ENCODE assay signal across 18 cellular contexts in genomic region chr7:25886387-25887240, GRCh38.
DNase-seq lines count a peak whose midpoint lies in the region; ATAC-seq, FAIRE-seq and TF ChIP-seq lines count a peak whose summit lies in the region.
"Had no signal": no experiment of that assay in that cellular context is flagged by ENCODE, and none has a peak within 500 bp of the region (broad histone marks: within the 10 kb centered on the region; RNA-seq: fewer than 3 reads in every experiment).

No MANE protein-coding gene starts in this region.

- TF ChIP-seq CTCF in BE2C (IDR thresholded peaks at IDR 0.05; ENCODE audit: low read depth, low read length) = no peak
- TF ChIP-seq CTCF in mammary epithelial cell (conservative IDR thresholded peaks at IDR 0.05 in 1 of 2, IDR thresholded peaks at IDR 0.05 in 1 of 2; ENCODE audit: extremely low read depth in 1 of 2, insufficient read depth in 1 of 2, low read depth in 1 of 2, low read length in 2 of 2) = no peak
- TF ChIP-seq CTCF in RWPE1 (conservative IDR thresholded peaks at IDR 0.05; ENCODE audit: low read depth) = no peak

- WGBS in mammary epithelial cell (ENCODE audit: low coverage, missing lambda C conversion rate) = 87% methylated on average over 5 of the region's 6 CpGs

- H3K79me2 ChIP-seq in mammary epithelial cell (ENCODE audit: insufficient read depth, low read length) = no peaks in the 10 kb centered on the region

- H3K4me1 ChIP-seq in BE2C = peaks cover 3% of the 10 kb centered on the region; the same call in 1 of the 2 replicates
- no peaks in the 10 kb centered on the region for H3K4me1 ChIP-seq in mammary epithelial cell (ENCODE audit: insufficient read depth, low read length)
- H3K4me1 ChIP-seq: left lung had no signal

- DNase-seq in BE2C = peak; percentile 53
- peak; percentile 49 for DNase-seq in NCI-H524 treated with DMSO at 0.1 percent for 48 hours (lab: John Stamatoyannopoulos, UW)
- peak; percentile 60 for DNase-seq in left kidney (ENCODE audit: low read depth, low spot score)
- no peak for DNase-seq in mammary epithelial cell
- DNase-seq in RWPE1 (ENCODE audit: low spot score) = no peak
- DNase-seq: activated gamma-delta T cell, Calu3, foreskin fibroblast, KBM-7, NCI-H1048, NCI-H345, posterior cingulate gyrus, T-helper 9 cell had no signal

- POLR2A ChIA-PET in RWPE1 (lab: Yijun Ruan, JAX; ENCODE audit: low non-redundant PET) = no interaction called here

- H3K9ac ChIP-seq in mammary epithelial cell (ENCODE audit: insufficient read depth, low read length) = no peak overlapping the region

- no peak overlapping the region for H3K4me3 ChIP-seq in BE2C (ENCODE audit: low read depth, low read length)
- H3K4me3 ChIP-seq in mammary epithelial cell (replicated peaks in 1 of 3; ENCODE audit: insufficient read depth in 1 of 3, low read depth in 2 of 3, low read length in 3 of 3) = no peak overlapping the region
- H3K4me3 ChIP-seq: coronary artery, left lung had no signal

- intact Hi-C loops in mammary epithelial cell (cut with micrococcal nuclease) = no loop called here

- FAIRE-seq in G401.6 (lab: Jason Lieb, UNC) = peak; percentile 96
- FAIRE-seq: H1 had no signal

- BruUV-seq in mammary epithelial cell (replicated peaks; lab: Mats Ljungman, UMichigan) = no TSS peak

- H3K27me3 ChIP-seq in BE2C (peaks cover 33% of the 10 kb centered on the region), mammary epithelial cell (ENCODE audit: insufficient read depth, low read length) (no peaks in the 10 kb centered on the region)

- in situ Hi-C loops in mammary epithelial cell (cut with MboI; ENCODE audit: low sequenced_read_pairs in 2 of 2) = loop anchor here (25.0 kb wide), 2 partner anchors 776 to 1276 kb away; partner anchors contain the start of genes HOXA10 (in 1 of the 2), HOXA3 (in 1 of the 2), HOXA7 (in 1 of the 2) and HOXA9 (in 1 of the 2)

- no peaks in the 10 kb centered on the region for H3K9me3 ChIP-seq in BE2C
- H3K9me3 ChIP-seq in mammary epithelial cell (replicated peaks; ENCODE audit: insufficient read depth, low read length) = no peaks in the 10 kb centered on the region
- H3K9me3 ChIP-seq: left lung had no signal

- no peak overlapping the region for H3K4me2 ChIP-seq in mammary epithelial cell (ENCODE audit: insufficient read depth, low read depth, low read length)

- no peaks in the 10 kb centered on the region for H3K36me3 ChIP-seq in BE2C
- H3K36me3 ChIP-seq in mammary epithelial cell (ENCODE audit: insufficient read depth, low read length) = no peaks in the 10 kb centered on the region
- H3K36me3 ChIP-seq: left lung had no signal

- dilution Hi-C loops in mammary epithelial cell (cut with HindIII; ENCODE audit: low sequenced_read_pairs) = no loop called here

- CTCF ChIA-PET in mammary epithelial cell (lab: Charles Lee; ENCODE audit: low non-redundant PET) = no interaction called here
- CTCF ChIA-PET in RWPE1 (lab: Yijun Ruan, JAX) = no interaction called here

- no peak overlapping the region for H2AFZ ChIP-seq in mammary epithelial cell (ENCODE audit: low read depth, low read length)

- H4K20me1 ChIP-seq in mammary epithelial cell (ENCODE audit: insufficient read depth, low read length) = no peaks in the 10 kb centered on the region

- no peak for ATAC-seq in GM18909 (IDR thresholded peaks at IDR 0.05; ENCODE audit: poor library complexity, unreplicated experiment)
- ATAC-seq: left lung had no signal

- no peak overlapping the region for H3K27ac ChIP-seq in mammary epithelial cell (ENCODE audit: insufficient read depth, low read depth, low read length)
- no peak overlapping the region for H3K27ac ChIP-seq in RWPE1
- H3K27ac ChIP-seq: coronary artery, left lung had no signal

Comparison
In these comparisons a context has a peak if more than half of its experiments do, and no peak if none do; other contexts are left out.
1. DNase-seq: peak in BE2C (single experiment), NCI-H524 treated with DMSO at 0.1 percent for 48 hours (single experiment) and left kidney (single experiment); none in mammary epithelial cell (single experiment) and RWPE1 (single experiment).